In genomic region chr5:175814676-175815075, GRCh38 we compare ENCODE assay signal across 10 cellular contexts. TPM values are rescaled to one million over a fixed set of nuclear protein-coding genes. Genes with fewer than 3 reads are reported as not detected.
A peak's percentile ranks its signal among the peaks of the same experiment; 100 is the strongest.
DNase-seq lines count a peak whose midpoint lies in the region; ATAC-seq and TF ChIP-seq lines count a peak whose summit lies in the region.
"Had no signal": no experiment of that assay in that cellular context is flagged by ENCODE, and none has a peak within 500 bp of the region (broad histone marks: within the 10 kb centered on the region; RNA-seq: fewer than 3 reads in every experiment).

No MANE protein-coding gene starts in this region.

- 100% methylated on average over 1 of the region's 10 CpGs; no CpG with 5 or more reads in 1 of the 2 experiments for WGBS in IMR-90 (ENCODE audit: extremely low coverage in 2 of 2, insufficient read length in 1 of 2), 2 experiments

- no peak overlapping the region for H4K8ac ChIP-seq in IMR-90 (ENCODE audit: low read depth in 2 of 2, low read length in 2 of 2)

- H4K20me1 ChIP-seq in IMR-90 (ENCODE audit: insufficient read depth, low read length): no peaks in the 10 kb centered on the region

- no peak for TF ChIP-seq POLR2A in IMR-90 (IDR thresholded peaks at IDR 0.05; ENCODE audit: low read depth, low read length)

- no peak overlapping the region for H4K91ac ChIP-seq in IMR-90 (ENCODE audit: insufficient read depth, low read depth, low read length)

- H2AFZ ChIP-seq in IMR-90 (replicated peaks; ENCODE audit: low read length, poor library complexity): peak overlapping the region; percentile 24

- H3K4me3 ChIP-seq in AG10803 (ENCODE audit: low read length) (no peak overlapping the region), IMR-90 (ENCODE audit: insufficient read depth, low read depth, low read length) (no peak overlapping the region), astrocyte of the cerebellum (ENCODE audit: low read depth, low read length) (no peak overlapping the region), mucosa of descending colon (no peak overlapping the region)

- intact Hi-C loops in IMR-90 (cut with micrococcal nuclease) (loop anchor here (5.0 kb wide), 1 partner anchor 58 kb away; the partner anchor contains the start of gene CPLX2), mucosa of descending colon (cut with DNase I, micrococcal nuclease) (no loop called here)

- TF ChIP-seq CTCF in AG10803 (conservative IDR thresholded peaks at IDR 0.05; ENCODE audit: low read length): no peak
- no peak for TF ChIP-seq CTCF in IMR-90 (conservative IDR thresholded peaks at IDR 0.05; ENCODE audit: low read depth, low read length)
- no peak for TF ChIP-seq CTCF in astrocyte of the cerebellum (IDR thresholded peaks at IDR 0.05; ENCODE audit: low read depth, low read length, missing control alignments)
- TF ChIP-seq CTCF in mucosa of descending colon (IDR thresholded peaks at IDR 0.05): no peak

- no peak overlapping the region for H2AK9ac ChIP-seq in IMR-90 (replicated peaks; ENCODE audit: low read depth, low read length, poor library complexity)

- CTCF ChIA-PET in IMR-90 (lab: Yijun Ruan, JAX): no interaction called here

- no peaks in the 10 kb centered on the region for H3K79me1 ChIP-seq in IMR-90 (ENCODE audit: low read depth in 1 of 2, low read length in 2 of 2)

- H2AK5ac ChIP-seq in IMR-90 (ENCODE audit: low read depth, low read length): no peak overlapping the region

- H3K4me1 ChIP-seq in IMR-90 (ENCODE audit: control insufficient read depth, insufficient read depth, low read length): peaks cover 10% of the 10 kb centered on the region; the same call in 1 of the 2 replicates
- no peaks in the 10 kb centered on the region for H3K4me1 ChIP-seq in mucosa of descending colon (ENCODE audit: low read depth)

- no peak overlapping the region for H3K23ac ChIP-seq in IMR-90 (ENCODE audit: low read depth, low read length)

- peak overlapping the region; percentile 62; the same call in 1 of the 2 replicates for H2BK120ac ChIP-seq in IMR-90 (ENCODE audit: low read depth, low read length)

- H3K9me3 ChIP-seq in IMR-90 (ENCODE audit: control insufficient read depth, insufficient read depth, low read length) (no peaks in the 10 kb centered on the region), mucosa of descending colon (no peaks in the 10 kb centered on the region)

- no peak overlapping the region for H4K5ac ChIP-seq in IMR-90 (ENCODE audit: low read depth, low read length)

- no peaks in the 10 kb centered on the region for H3K36me3 ChIP-seq in IMR-90 (ENCODE audit: control insufficient read depth, insufficient read depth, low read length)
- no peaks in the 10 kb centered on the region for H3K36me3 ChIP-seq in mucosa of descending colon (ENCODE audit: low read depth)

- no peaks in the 10 kb centered on the region for H3K9me1 ChIP-seq in IMR-90 (ENCODE audit: insufficient read depth, low read length)

- ATAC-seq in IMR-90 (ENCODE audit: low read depth) (peak; percentile 70), HG03039 (IDR thresholded peaks at IDR 0.05; ENCODE audit: unreplicated experiment) (no peak), mucosa of descending colon (no peak)
- ATAC-seq: naive thymus-derived CD8-positive, alpha-beta T cell had no signal

- TF ChIP-seq RAD21 in IMR-90 (IDR thresholded peaks at IDR 0.05; ENCODE audit: low read length): no peak

- no peak overlapping the region for H3K56ac ChIP-seq in IMR-90 (ENCODE audit: extremely low read depth, insufficient read depth, low read length)

- H2BK20ac ChIP-seq in IMR-90 (ENCODE audit: low read depth, low read length): no peak overlapping the region

- POLR2A ChIA-PET in IMR-90 (lab: Charles Lee; ENCODE audit: unreplicated experiment): interaction anchor here (0.6 kb wide), 1 partner anchor 12 kb away, joined by 3 read pairs; no protein-coding TSS in a partner anchor

- no peak overlapping the region for H3K9ac ChIP-seq in IMR-90 (ENCODE audit: low read depth, low read length)

- no peak overlapping the region for H2BK5ac ChIP-seq in IMR-90 (ENCODE audit: low read depth, low read length, poor library complexity, severe bottlenecking)

- no peak overlapping the region; the same call in 1 of the 2 replicates for H3K4me2 ChIP-seq in IMR-90 (ENCODE audit: low read depth, low read length)

- no peak overlapping the region for H3K14ac ChIP-seq in IMR-90 (replicated peaks; ENCODE audit: low read depth, low read length)

- dilution Hi-C loops in IMR-90 (cut with HindIII; ENCODE audit: low sequenced_read_pairs, unreplicated experiment): no loop called here

- DNase-seq in AG10803 (ENCODE audit: low read depth): peak; percentile 79
- DNase-seq in IMR-90: peak; percentile 73
- DNase-seq in astrocyte of the cerebellum (ENCODE audit: low read depth): peak; percentile 64
- peak; percentile 63 for DNase-seq in islet precursor cell
- no peak for DNase-seq in NCI-H2196 treated with DMSO at 0.1 percent for 48 hours (lab: John Stamatoyannopoulos, UW; ENCODE audit: unreplicated experiment)
- DNase-seq in mucosa of descending colon: no peak
- DNase-seq in NOMO-1 treated with dmso at 0.1 percent for 144 hours (lab: John Stamatoyannopoulos, UW; ENCODE audit: unreplicated experiment): no peak
- DNase-seq: cerebellar nuclear complex; naive thymus-derived CD8-positive, alpha-beta T cell had no signal

- peaks cover 2% of the 10 kb centered on the region for H3K27me3 ChIP-seq in IMR-90 (ENCODE audit: control insufficient read depth, insufficient read depth, low read length)

- H2BK15ac ChIP-seq in IMR-90 (ENCODE audit: low read depth, low read length): no peak overlapping the region

- H3K4ac ChIP-seq in IMR-90 (ENCODE audit: low read depth, low read length): no peak overlapping the region

- no TSS peak for BruUV-seq in IMR-90 (replicated peaks; lab: Mats Ljungman, UMichigan)

- no peak overlapping the region for H3K18ac ChIP-seq in IMR-90 (ENCODE audit: low read depth, low read length)

- no peak overlapping the region for H3K27ac ChIP-seq in IMR-90 (ENCODE audit: insufficient read depth, low read length)

- in situ Hi-C loops in IMR-90 (cut with MboI; ENCODE audit: low sequenced_read_pairs) (no loop called here), astrocyte of the cerebellum (cut with HindIII; ENCODE audit: low sequenced_read_pairs) (loop anchor here (5.0 kb wide), 1 partner anchor 48 kb away; no protein-coding TSS in a partner anchor)

TF ChIP-seq in IMR-90, 13 proteins besides CTCF, POLR2A, EP300 and RAD21:
- TF ChIP-seq NFE2L2 (IDR thresholded peaks at IDR 0.05; ENCODE audit: low read depth, low read length) (no peak), RFX5 (IDR thresholded peaks at IDR 0.05; ENCODE audit: low read depth, low read length) (no peak), BHLHE40 (IDR thresholded peaks at IDR 0.05; ENCODE audit: low read depth, low read length) (0 out of 2 replicates have a peak, but pooled peaks have one; percentile 32), CEBPB (IDR thresholded peaks at IDR 0.05; ENCODE audit: low read depth, low read length) (peak; percentile 87), FOS (IDR thresholded peaks at IDR 0.05; ENCODE audit: low read depth, low read length) (peak; percentile 46; the same call in 1 of the 2 replicates), MXI1 (IDR thresholded peaks at IDR 0.05; ENCODE audit: borderline replicate concordance, low read depth, low read length) (peak; percentile 50; the same call in 1 of the 2 replicates), MAFK (IDR thresholded peaks at IDR 0.05; ENCODE audit: low read depth, low read length) (no peak), RCOR1 (IDR thresholded peaks at IDR 0.05; ENCODE audit: insufficient replicate concordance, low read length) (no peak), ELK1 (IDR thresholded peaks at IDR 0.05; ENCODE audit: borderline replicate concordance, low read depth, low read length) (no peak), CHD1 (IDR thresholded peaks at IDR 0.05; ENCODE audit: low read depth, low read length) (no peak), USF2 (IDR thresholded peaks at IDR 0.05; ENCODE audit: low read depth, low read length) (peak; percentile 29; the same call in 1 of the 2 replicates), MAZ (IDR thresholded peaks at IDR 0.05; ENCODE audit: borderline replicate concordance, low read depth, low read length) (no peak; the same call in 1 of the 2 replicates), SMC3 (IDR thresholded peaks at IDR 0.05; ENCODE audit: low read depth, low read length) (no peak)

RNA-seq across cellular contexts. Expression of gene CPLX2, which starts 56.7 kb away (rescaled TPM):
- total RNA-seq in IMR-90 (2012; rRNA removed) (not detected in 2 replicates), mucosa of descending colon (1 to 10 TPM in 1 of 3 donors, under 1 TPM in 2; 0.58 to 4.8 (median 0.87) TPM)
- not detected in 2 replicates for polyA plus RNA-seq in IMR-90 (2012; rRNA removed)
- not detected in 2 replicates for polyA plus RNA-seq in IMR-90 (2012; cell fraction: cytosol; rRNA removed)
- polyA plus RNA-seq in IMR-90 (2012; cell fraction: nucleus; rRNA removed; ENCODE audit: low replicate concordance): not detected in 2 replicates
- total RNA-seq: naive thymus-derived CD8-positive, alpha-beta T cell had no signal
- polyA plus RNA-seq: naive thymus-derived CD8-positive, alpha-beta T cell had no signal

Comparison
In these comparisons a context has a peak if more than half of its experiments do, and no peak if none do; other contexts are left out.
1. DNase-seq: peak in AG10803 (single experiment), IMR-90 (single experiment), astrocyte of the cerebellum (single experiment) and islet precursor cell (single experiment); none in NCI-H2196 treated with DMSO at 0.1 percent for 48 hours (single experiment), mucosa of descending colon (0 of 3) and NOMO-1 treated with dmso at 0.1 percent for 144 hours (single experiment).